In genomic region chr13:102141625-102142472, GRCh38 we compare ENCODE assay signal across 8 cellular contexts.
DNase-seq lines count a peak whose midpoint lies in the region; ATAC-seq and TF ChIP-seq lines count a peak whose summit lies in the region.

No MANE protein-coding gene starts in this region.

- H3K27ac Mint-ChIP-seq in Caco-2 (ENCODE audit: unreplicated experiment) = no peak overlapping the region

- peak overlapping the region; percentile 69 for H3K27ac ChIP-seq in SK-N-MC
- no peak overlapping the region for H3K27ac ChIP-seq in ovary

- no peaks in the 10 kb centered on the region for H3K36me3 Mint-ChIP-seq in Caco-2 (ENCODE audit: insufficient read depth, unreplicated experiment)

- H3K9ac ChIP-seq in SK-N-MC (ENCODE audit: insufficient read length) = peak overlapping the region; percentile 60

- peak in 1 of 2 experiments; percentile 5 for DNase-seq in Caco-2
- DNase-seq in SK-N-MC (ENCODE audit: low read depth, low spot score) = peak; percentile 32
- DNase-seq in iPS-NIHi11 (ENCODE audit: low spot score) = peak; percentile 13
- no peak for DNase-seq in ovary

- no peak for TF ChIP-seq POLR2A in ovary (IDR thresholded peaks at IDR 0.05)

- no peak for TF ChIP-seq EP300 in ovary (IDR thresholded peaks at IDR 0.05)

- TF ChIP-seq CTCF in Caco-2 (IDR thresholded peaks at IDR 0.05; ENCODE audit: insufficient read depth in 1 of 2, low read depth in 1 of 2, low read length in 1 of 2, severe bottlenecking in 1 of 2, unreplicated experiment in 1 of 2) = peak; percentile 69 to 80
- no peak for TF ChIP-seq CTCF in ovary (IDR thresholded peaks at IDR 0.05)

- H3K4me3 ChIP-seq in Caco-2 (ENCODE audit: low read depth, low read length) (no peak overlapping the region), SK-N-MC (peak overlapping the region; percentile 2; the same call in 1 of the 2 replicates), ovary (no peak overlapping the region)

- no peaks in the 10 kb centered on the region for H3K27me3 ChIP-seq in Caco-2 (replicated peaks; ENCODE audit: control insufficient read depth, insufficient read depth, low read length)
- no peaks in the 10 kb centered on the region for H3K27me3 ChIP-seq in ovary

- no peaks in the 10 kb centered on the region for H3K9me3 Mint-ChIP-seq in Caco-2 (ENCODE audit: unreplicated experiment)

- ATAC-seq in HG02852 (IDR thresholded peaks at IDR 0.05; ENCODE audit: unreplicated experiment) (peak; percentile 61), HG03457 (IDR thresholded peaks at IDR 0.05; ENCODE audit: unreplicated experiment) (no peak), HG03460 (IDR thresholded peaks at IDR 0.05; ENCODE audit: unreplicated experiment) (no peak), GM18907 (IDR thresholded peaks at IDR 0.05; ENCODE audit: unreplicated experiment) (no peak)

- POLR2A ChIA-PET in Caco-2 (lab: Charles Lee) = no interaction called here

- BruUV-seq in Caco-2 (replicated peaks; lab: Mats Ljungman, UMichigan) = no TSS peak

- H3K4me1 ChIP-seq in Caco-2 (no peaks in the 10 kb centered on the region), ovary (ENCODE audit: insufficient read depth) (no peaks in the 10 kb centered on the region)

- no peaks in the 10 kb centered on the region for H3K4me1 Mint-ChIP-seq in Caco-2 (ENCODE audit: low read depth, unreplicated experiment)

- CTCF ChIA-PET in Caco-2 (lab: Charles Lee) = interaction anchor here (0.6 to 2.4 kb wide), 4 partner anchors 51 to 414 kb away, joined by 3 to 10 read pairs (median 4); no protein-coding TSS in a partner anchor

- H3K9me3 ChIP-seq in Caco-2 (no peaks in the 10 kb centered on the region), SK-N-MC (ENCODE audit: low read depth, low read length) (no peaks in the 10 kb centered on the region), ovary (no peaks in the 10 kb centered on the region)

- WGBS in ovary, 3 donors = 10 to 18% (median 14%) methylated on average over 4 of the region's 4 CpGs

- H3K27me3 Mint-ChIP-seq in Caco-2 (ENCODE audit: insufficient read depth, unreplicated experiment) = peaks cover 2% of the 10 kb centered on the region

- intact Hi-C loops in Caco-2 (cut with micrococcal nuclease; ENCODE audit: unreplicated experiment) = loop anchor here (1.0 to 10.0 kb wide), 3 partner anchors 315 to 414 kb away; no protein-coding TSS in a partner anchor
- intact Hi-C loops in ovary (cut with DNase I) = no loop called here

- no peak overlapping the region for H3K4me3 Mint-ChIP-seq in Caco-2 (ENCODE audit: unreplicated experiment)

- H3K36me3 ChIP-seq in Caco-2 (ENCODE audit: control insufficient read depth, insufficient read depth, low read length) (no peaks in the 10 kb centered on the region), SK-N-MC (ENCODE audit: insufficient read depth, low read length) (no peaks in the 10 kb centered on the region), ovary (no peaks in the 10 kb centered on the region)

Comparison
In these comparisons a context has a peak if more than half of its experiments do, and no peak if none do; other contexts are left out.
1. DNase-seq: peak in SK-N-MC (single experiment) and iPS-NIHi11 (single experiment); none in ovary (0 of 5).
2. CTCF ChIP-seq: peak in Caco-2 (2 of 2); none in ovary (0 of 3).